8 cellular contexts compared by ENCODE assay signal in the genomic region with DNA sequence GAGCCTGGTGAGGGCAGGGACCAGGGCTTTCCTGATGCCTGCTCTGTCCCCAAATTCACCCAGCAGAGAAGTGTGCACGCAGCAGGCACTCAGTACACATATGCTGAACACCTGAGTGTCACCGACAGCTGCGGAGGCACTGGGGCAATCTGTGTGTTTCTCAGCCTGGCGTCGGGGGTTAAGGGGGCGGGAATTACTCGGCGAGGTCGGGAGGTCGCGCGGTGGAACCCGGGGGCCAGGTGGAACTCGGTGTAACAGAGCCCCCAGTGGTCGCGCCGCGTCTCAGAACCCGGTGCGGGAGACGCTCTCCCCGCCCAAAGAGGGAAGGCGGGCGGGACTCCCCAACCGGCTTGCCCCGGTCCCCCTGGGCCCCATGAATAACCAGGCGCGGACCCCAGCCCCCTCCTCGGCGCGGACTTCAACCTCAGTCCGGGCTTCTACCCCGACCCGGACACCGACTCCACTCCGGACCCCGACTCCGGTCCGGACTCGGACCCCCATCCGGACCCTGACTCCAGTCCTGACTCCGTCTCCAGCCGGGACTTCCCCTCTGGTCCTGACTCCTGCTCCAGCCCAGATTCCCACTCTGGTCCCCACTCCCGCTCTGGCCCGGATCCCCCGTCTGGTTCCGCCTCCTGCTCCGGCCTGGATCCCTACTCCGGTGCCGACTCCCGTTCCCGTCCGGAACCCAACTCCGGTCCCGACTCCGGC. TPM values are rescaled to one million over a fixed set of nuclear protein-coding genes. Genes with fewer than 3 reads are reported as not detected.
DNase-seq lines count a peak whose midpoint lies in the region; ATAC-seq and TF ChIP-seq lines count a peak whose summit lies in the region.

A gene with protein sequence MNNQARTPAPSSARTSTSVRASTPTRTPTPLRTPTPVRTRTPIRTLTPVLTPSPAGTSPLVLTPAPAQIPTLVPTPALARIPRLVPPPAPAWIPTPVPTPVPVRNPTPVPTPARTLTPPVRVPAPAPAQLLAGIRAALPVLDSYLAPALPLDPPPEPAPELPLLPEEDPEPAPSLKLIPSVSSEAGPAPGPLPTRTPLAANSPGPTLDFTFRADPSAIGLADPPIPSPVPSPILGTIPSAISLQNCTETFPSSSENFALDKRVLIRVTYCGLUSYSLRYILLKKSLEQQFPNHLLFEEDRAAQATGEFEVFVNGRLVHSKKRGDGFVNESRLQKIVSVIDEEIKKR (plus strand): TSS at position 300 of the 711 bp plus-strand sequence. CDS start 74 bp downstream, at position 374.

- H3K36me3 ChIP-seq in iPS-20b (ENCODE audit: insufficient read depth, low read depth, low read length): no peaks in the 10 kb centered on the region
- no peaks in the 10 kb centered on the region for H3K36me3 ChIP-seq in subcutaneous abdominal adipose tissue (ENCODE audit: control insufficient read depth in 5 of 5, insufficient read depth in 5 of 5, low read length in 5 of 5)
- H3K36me3 ChIP-seq in Karpas-422 (ENCODE audit: insufficient read depth, low read length): no peaks in the 10 kb centered on the region

- DNase-seq in T-helper 2 cell treated with Interferon-gamma antibody and Interleukin-4, amounts not matched to agents 5 μg/mL and 100 μg/mL, for 36 hours (ENCODE audit: low spot score): no peak
- DNase-seq in T-helper 2 cell: no peak
- no peak for DNase-seq in activated T-helper 2 cell treated with anti-CD3 and anti-CD28 coated beads, Interferon-gamma antibody, Interleukin-2, Interleukin-4, amounts not matched to agents 10 μg/mL and 5 μg/mL and 100 μg/mL, durations not matched to agents 14 hours and 24 hours and 36 hours (ENCODE audit: low spot score)
- no peak for DNase-seq in Karpas-422
- no peak for DNase-seq in RWPE1 (ENCODE audit: low spot score)

- no peaks in the 10 kb centered on the region for H3K36me3 Mint-ChIP-seq in T-helper 2 cell treated with Interferon-gamma antibody and Interleukin-4, amounts not matched to agents 5 μg/mL and 100 μg/mL, for 36 hours (ENCODE audit: low read depth)
- H3K36me3 Mint-ChIP-seq in activated T-helper 2 cell treated with anti-CD3 and anti-CD28 coated beads, Interferon-gamma antibody, Interleukin-2, Interleukin-4, amounts not matched to agents 10 μg/mL and 5 μg/mL and 100 μg/mL, durations not matched to agents 14 hours and 24 hours and 36 hours (ENCODE audit: low read depth): no peaks in the 10 kb centered on the region

- CTCF ChIA-PET in RWPE1 (lab: Yijun Ruan, JAX): interaction anchor here (0.6 to 2.5 kb wide), 6 partner anchors 12 to 347 kb away, joined by 3 to 12 read pairs (median 5); a partner anchor contains a TSS

- peak within 1 kb of the TSS; percentile 66 for H3K4me3 Mint-ChIP-seq in T-helper 2 cell treated with Interferon-gamma antibody and Interleukin-4, amounts not matched to agents 5 μg/mL and 100 μg/mL, for 36 hours
- H3K4me3 Mint-ChIP-seq in activated T-helper 2 cell treated with anti-CD3 and anti-CD28 coated beads, Interferon-gamma antibody, Interleukin-2, Interleukin-4, amounts not matched to agents 10 μg/mL and 5 μg/mL and 100 μg/mL, durations not matched to agents 14 hours and 24 hours and 36 hours (ENCODE audit: low read depth): peak within 1 kb of the TSS; percentile 23

- ATAC-seq in HG02678 (IDR thresholded peaks at IDR 0.05; ENCODE audit: unreplicated experiment): no peak

- intact Hi-C loops in activated T-helper 2 cell treated with anti-CD3 and anti-CD28 coated beads, Interferon-gamma antibody, Interleukin-2, Interleukin-4, amounts not matched to agents 10 μg/mL and 5 μg/mL and 100 μg/mL, durations not matched to agents 14 hours and 24 hours and 36 hours (cut with micrococcal nuclease): no loop called here

- no peak for TF ChIP-seq CTCF in RWPE1 (conservative IDR thresholded peaks at IDR 0.05; ENCODE audit: low read depth)

- POLR2A ChIA-PET in RWPE1 (lab: Yijun Ruan, JAX; ENCODE audit: low non-redundant PET): no interaction called here

- H3K27ac Mint-ChIP-seq in T-helper 2 cell treated with Interferon-gamma antibody and Interleukin-4, amounts not matched to agents 5 μg/mL and 100 μg/mL, for 36 hours: peak within 1 kb of the TSS; percentile 58
- no peak within 1 kb of the TSS for H3K27ac Mint-ChIP-seq in activated T-helper 2 cell treated with anti-CD3 and anti-CD28 coated beads, Interferon-gamma antibody, Interleukin-2, Interleukin-4, amounts not matched to agents 10 μg/mL and 5 μg/mL and 100 μg/mL, durations not matched to agents 14 hours and 24 hours and 36 hours

- H3K27me3 ChIP-seq in iPS-20b (ENCODE audit: insufficient read depth, low read length) (peaks cover 48% of the 10 kb centered on the region), subcutaneous abdominal adipose tissue (ENCODE audit: control insufficient read depth in 5 of 5, insufficient read depth in 4 of 5, low read length in 5 of 5) (peaks cover 28 to 47% (median 40%) of the 10 kb centered on the region in 5 donors), Karpas-422 (ENCODE audit: low read length) (no peaks in the 10 kb centered on the region)

- peak within 1 kb of the TSS; percentile 98 for H3K4me3 ChIP-seq in iPS-20b (ENCODE audit: low read length)
- peak within 1 kb of the TSS in 4 of 5 donors; percentile 22 to 53 (median 37) for H3K4me3 ChIP-seq in subcutaneous abdominal adipose tissue (ENCODE audit: low read depth in 1 of 5, low read length in 5 of 5)
- H3K4me3 ChIP-seq in Karpas-422 (ENCODE audit: low read length): no peak within 1 kb of the TSS

- no peak within 1 kb of the TSS for H3K4me2 ChIP-seq in Karpas-422 (ENCODE audit: low read depth, low read length, poor library complexity, severe bottlenecking)

- H3K4me1 ChIP-seq in iPS-20b (ENCODE audit: insufficient read depth, low read length) (no peaks in the 10 kb centered on the region), subcutaneous abdominal adipose tissue (ENCODE audit: control insufficient read depth in 5 of 5, insufficient read depth in 5 of 5, low read length in 5 of 5) (peaks cover 0 to 19% (median 17%) of the 10 kb centered on the region in 5 donors), Karpas-422 (ENCODE audit: low read length) (no peaks in the 10 kb centered on the region)

- peak within 1 kb of the TSS; percentile 92 for H3K9ac ChIP-seq in iPS-20b (ENCODE audit: low read depth, low read length)
- no peak within 1 kb of the TSS for H3K9ac ChIP-seq in subcutaneous abdominal adipose tissue (ENCODE audit: low read length in 5 of 5)
- H3K9ac ChIP-seq in Karpas-422 (ENCODE audit: low read length): no peak within 1 kb of the TSS

- H4K20me1 ChIP-seq in Karpas-422 (ENCODE audit: insufficient read depth, low read depth, low read length): no peaks in the 10 kb centered on the region

- no peaks in the 10 kb centered on the region for H3K9me2 ChIP-seq in Karpas-422 (replicated peaks; ENCODE audit: insufficient read depth, low read length)

- peaks cover 54% of the 10 kb centered on the region for H3K27me3 Mint-ChIP-seq in T-helper 2 cell treated with Interferon-gamma antibody and Interleukin-4, amounts not matched to agents 5 μg/mL and 100 μg/mL, for 36 hours (ENCODE audit: low read depth)
- H3K27me3 Mint-ChIP-seq in activated T-helper 2 cell treated with anti-CD3 and anti-CD28 coated beads, Interferon-gamma antibody, Interleukin-2, Interleukin-4, amounts not matched to agents 10 μg/mL and 5 μg/mL and 100 μg/mL, durations not matched to agents 14 hours and 24 hours and 36 hours (ENCODE audit: low read depth): peaks cover 43% of the 10 kb centered on the region

- H3K9me3 Mint-ChIP-seq in T-helper 2 cell treated with Interferon-gamma antibody and Interleukin-4, amounts not matched to agents 5 μg/mL and 100 μg/mL, for 36 hours: no peaks in the 10 kb centered on the region
- H3K9me3 Mint-ChIP-seq in activated T-helper 2 cell treated with anti-CD3 and anti-CD28 coated beads, Interferon-gamma antibody, Interleukin-2, Interleukin-4, amounts not matched to agents 10 μg/mL and 5 μg/mL and 100 μg/mL, durations not matched to agents 14 hours and 24 hours and 36 hours: no peaks in the 10 kb centered on the region

- H2AFZ ChIP-seq in Karpas-422 (ENCODE audit: low read length): no peak within 1 kb of the TSS

- H3K27ac ChIP-seq in iPS-20b (ENCODE audit: low read length) (peak within 1 kb of the TSS; percentile 58), subcutaneous abdominal adipose tissue (ENCODE audit: low read depth, low read length) (no peak within 1 kb of the TSS), Karpas-422 (ENCODE audit: low read length) (no peak within 1 kb of the TSS), RWPE1 (no peak within 1 kb of the TSS)

- H3K4me1 Mint-ChIP-seq in T-helper 2 cell treated with Interferon-gamma antibody and Interleukin-4, amounts not matched to agents 5 μg/mL and 100 μg/mL, for 36 hours (ENCODE audit: low read depth): peaks cover 8% of the 10 kb centered on the region
- H3K4me1 Mint-ChIP-seq in activated T-helper 2 cell treated with anti-CD3 and anti-CD28 coated beads, Interferon-gamma antibody, Interleukin-2, Interleukin-4, amounts not matched to agents 10 μg/mL and 5 μg/mL and 100 μg/mL, durations not matched to agents 14 hours and 24 hours and 36 hours (ENCODE audit: low read depth): peaks cover 8% of the 10 kb centered on the region

- no peaks in the 10 kb centered on the region for H3K9me3 ChIP-seq in iPS-20b (ENCODE audit: insufficient read depth, low read depth, low read length)
- peaks cover 0 to 5% (median 0%) of the 10 kb centered on the region in 5 donors for H3K9me3 ChIP-seq in subcutaneous abdominal adipose tissue (ENCODE audit: control insufficient read depth in 5 of 5, low read length in 5 of 5)
- no peaks in the 10 kb centered on the region for H3K9me3 ChIP-seq in Karpas-422 (ENCODE audit: low read length)

- no peaks in the 10 kb centered on the region for H3K79me2 ChIP-seq in Karpas-422 (ENCODE audit: low read length)

RNA-seq across cellular contexts. Expression of the gene that starts here (rescaled TPM):
- total RNA-seq in activated T-helper 2 cell treated with anti-CD3 and anti-CD28 coated beads, Interferon-gamma antibody, Interleukin-2, Interleukin-4, amounts not matched to agents 10 μg/mL and 5 μg/mL and 100 μg/mL, durations not matched to agents 14 hours and 24 hours and 36 hours: not detected in 2 replicates
- not detected in 2 replicates for total RNA-seq in Karpas-422 (2014; rRNA removed; shearing (Covaris generic); ENCODE audit: low replicate concordance)
